In genomic region chr10:21534611-21535493, GRCh38 we compare ENCODE assay signal across 8 cellular contexts. TPM values are rescaled to one million over a fixed set of nuclear protein-coding genes. Genes with fewer than 3 reads are reported as not detected.
DNase-seq lines count a peak whose midpoint lies in the region; ATAC-seq lines count a peak whose summit lies in the region.

No MANE protein-coding gene starts in this region.

- ATAC-seq in HG03135 (IDR thresholded peaks at IDR 0.05; ENCODE audit: unreplicated experiment) (peak; percentile 31), left ventricle myocardium superior (peak; percentile 17)

- intact Hi-C loops in left ventricle myocardium superior (cut with micrococcal nuclease): no loop called here
- intact Hi-C loops in posterior vena cava (cut with DNase I): loop anchor here in 1 of 2 donors (5.0 kb wide), 1 partner anchor 197 kb away; no protein-coding TSS in a partner anchor

- peak; percentile 27 for DNase-seq in NCI-H2029 (lab: John Stamatoyannopoulos, UW)
- no peak for DNase-seq in NCI-H2029 treated with DMSO at 0.1 percent for 48 hours (lab: John Stamatoyannopoulos, UW)
- peak; percentile 70 for DNase-seq in SW480 (ENCODE audit: low spot score)
- DNase-seq in amniotic epithelial cell (ENCODE audit: low read depth): peak; percentile 48
- peak; percentile 75 for DNase-seq in left ventricle myocardium superior
- peak; percentile 87 for DNase-seq in posterior vena cava (ENCODE audit: low spot score)
- DNase-seq in NCI-H2107 treated with DMSO at 0.1 percent for 48 hours (lab: John Stamatoyannopoulos, UW; ENCODE audit: unreplicated experiment): no peak

RNA-seq across cellular contexts. Expression of gene MLLT10, which starts 0.8 kb away (rescaled TPM):
- 26.1 TPM for total RNA-seq in left ventricle myocardium superior
- 10 to 100 TPM; 31.5 to 34.0 TPM for total RNA-seq in posterior vena cava

RNA-seq across cellular contexts. Expression of gene SKIDA1, which starts 9.4 kb away (rescaled TPM):
- 3.6 TPM for total RNA-seq in left ventricle myocardium superior
- total RNA-seq in posterior vena cava: 1 to 10 TPM in 1 of 2 donors, under 1 TPM in 1; 0.33 to 1.2 TPM

Comparison
In these comparisons a context has a peak if more than half of its experiments do, and no peak if none do; other contexts are left out.
1. DNase-seq: peak in NCI-H2029 (single experiment), SW480 (single experiment), amniotic epithelial cell (single experiment), left ventricle myocardium superior (single experiment) and posterior vena cava (single experiment); none in NCI-H2029 treated with DMSO at 0.1 percent for 48 hours (single experiment) and NCI-H2107 treated with DMSO at 0.1 percent for 48 hours (single experiment).